Comparison of ENCODE assay signal across 1 cellular context in genomic region chr17:40473573-40474365, GRCh38.
A peak's percentile ranks its signal among the peaks of the same experiment; 100 is the strongest.
TF ChIP-seq lines count a peak whose summit lies in the region.

No MANE protein-coding gene starts in this region.

TF ChIP-seq in HepG2, 621 proteins besides CTCF, POLR2A, EP300 and RAD21:
- TF ChIP-seq, protein P1, sequence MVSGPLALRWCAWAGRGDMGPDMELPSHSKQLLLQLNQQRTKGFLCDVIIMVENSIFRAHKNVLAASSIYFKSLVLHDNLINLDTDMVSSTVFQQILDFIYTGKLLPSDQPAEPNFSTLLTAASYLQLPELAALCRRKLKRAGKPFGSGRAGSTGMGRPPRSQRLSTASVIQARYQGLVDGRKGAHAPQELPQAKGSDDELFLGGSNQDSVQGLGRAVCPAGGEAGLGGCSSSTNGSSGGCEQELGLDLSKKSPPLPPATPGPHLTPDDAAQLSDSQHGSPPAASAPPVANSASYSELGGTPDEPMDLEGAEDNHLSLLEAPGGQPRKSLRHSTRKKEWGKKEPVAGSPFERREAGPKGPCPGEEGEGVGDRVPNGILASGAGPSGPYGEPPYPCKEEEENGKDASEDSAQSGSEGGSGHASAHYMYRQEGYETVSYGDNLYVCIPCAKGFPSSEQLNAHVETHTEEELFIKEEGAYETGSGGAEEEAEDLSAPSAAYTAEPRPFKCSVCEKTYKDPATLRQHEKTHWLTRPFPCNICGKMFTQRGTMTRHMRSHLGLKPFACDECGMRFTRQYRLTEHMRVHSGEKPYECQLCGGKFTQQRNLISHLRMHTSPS (CRISPR knock-in tag; IDR thresholded peaks at IDR 0.05; ENCODE audit: low read depth) = peak; percentile 62; the same call in 1 of the 2 replicates
- 0 out of 2 replicates have a peak, but pooled peaks have one; percentile 43 for TF ChIP-seq ZSCAN22 (CRISPR knock-in tag; IDR thresholded peaks at IDR 0.05)
- TF ChIP-seq FOXP1 (IDR thresholded peaks at IDR 0.05) = no peak
- 0 out of 2 replicates have a peak, but pooled peaks have one; percentile 12 for TF ChIP-seq FOXP1 (CRISPR knock-in tag; IDR thresholded peaks at IDR 0.05)
- TF ChIP-seq LRRFIP1 (CRISPR knock-in tag; conservative IDR thresholded peaks at IDR 0.05) = no peak
